21 cellular contexts compared by ENCODE assay signal in genomic region chr5:91229031-91229623, GRCh38.
DNase-seq lines count a peak whose midpoint lies in the region; ATAC-seq, FAIRE-seq and TF ChIP-seq lines count a peak whose summit lies in the region.
"Had no signal": no experiment of that assay in that cellular context is flagged by ENCODE, and none has a peak within 500 bp of the region (broad histone marks: within the 10 kb centered on the region; RNA-seq: fewer than 3 reads in every experiment).

No MANE protein-coding gene starts in this region.

- no peak overlapping the region for H2AFZ ChIP-seq in GM23248

- TF ChIP-seq CTCF in RWPE1 (conservative IDR thresholded peaks at IDR 0.05; ENCODE audit: low read depth): no peak
- no peak for TF ChIP-seq CTCF in bronchial epithelial cell (IDR thresholded peaks at IDR 0.05; ENCODE audit: insufficient read depth, low read length, severe bottlenecking)

- H3K79me2 ChIP-seq in GM23248 (ENCODE audit: insufficient read depth): no peaks in the 10 kb centered on the region

- H3K27me3 ChIP-seq in GM23248 (replicated peaks; ENCODE audit: insufficient read depth) (no peaks in the 10 kb centered on the region), bronchial epithelial cell (ENCODE audit: control insufficient read depth, insufficient read depth, low read length) (no peaks in the 10 kb centered on the region)
- H3K27me3 ChIP-seq: BE2C, SJSA1 had no signal

- H3F3A ChIP-seq in GM23248 (ENCODE audit: insufficient read depth): peaks cover 8% of the 10 kb centered on the region

- H3K4me2 ChIP-seq in GM23248 (ENCODE audit: unreplicated experiment): no peak overlapping the region

- no peaks in the 10 kb centered on the region for H4K20me1 ChIP-seq in GM23248 (ENCODE audit: insufficient read depth)

- H3K9ac ChIP-seq in GM23248: no peak overlapping the region

- H3K36me3 ChIP-seq in GM23248 (ENCODE audit: low read depth): no peaks in the 10 kb centered on the region
- no peaks in the 10 kb centered on the region for H3K36me3 ChIP-seq in bronchial epithelial cell (ENCODE audit: control insufficient read depth, insufficient read depth, low read length)
- H3K36me3 ChIP-seq: BE2C, SJSA1 had no signal

- in situ Hi-C loops in GM23248 (cut with MboI): no loop called here

- H3K4me3 ChIP-seq in GM23248: no peak overlapping the region
- H3K4me3 ChIP-seq in bronchial epithelial cell (ENCODE audit: low read depth, low read length): no peak overlapping the region
- H3K4me3 ChIP-seq: SJSA1 had no signal

- H3K4me1 ChIP-seq in GM23248 (ENCODE audit: insufficient read depth): peaks cover 20% of the 10 kb centered on the region
- H3K4me1 ChIP-seq: BE2C, SJSA1 had no signal

- H3K27ac ChIP-seq in GM23248 (no peak overlapping the region), RWPE1 (no peak overlapping the region)
- H3K27ac ChIP-seq: SJSA1 had no signal

- no peaks in the 10 kb centered on the region for H3K9me3 ChIP-seq in GM23248 (ENCODE audit: low read depth)
- H3K9me3 ChIP-seq: BE2C had no signal

- POLR2A ChIA-PET in RWPE1 (lab: Yijun Ruan, JAX; ENCODE audit: low non-redundant PET): no interaction called here

- H3K9me2 ChIP-seq in GM23248 (ENCODE audit: insufficient read depth): no peaks in the 10 kb centered on the region

- DNase-seq in GM23248 (peak; percentile 47), RWPE1 (ENCODE audit: low spot score) (peak; percentile 20), bronchial epithelial cell (ENCODE audit: low read depth) (peak; percentile 92), iris pigment epithelial cell (ENCODE audit: low read depth) (peak; percentile 23), NCI-H1436 (lab: John Stamatoyannopoulos, UW) (no peak)
- no peak for DNase-seq in stimulated activated CD4-positive, alpha-beta T cell treated with anti-CD3 and anti-CD28 coated beads, Interleukin-1b, Interleukin-23, amount 100 ng/mL, for 48 hours
- DNase-seq: BE2C; CD4-positive, CD25-positive, alpha-beta regulatory T cell; COR-L47; DMS 273 treated with DMSO at 0.1 percent for 48 hours; DND-41; GDM1; HFFc6; NCI-H1436 treated with DMSO at 0.1 percent for 48 hours; NCI-H2029; NCI-H345; NCI-H524 treated with DMSO at 0.1 percent for 48 hours; PC-3 had no signal

- 50 to 64% methylated on average over 1 of the region's 1 CpG for WGBS in GM23248 (ENCODE audit: low coverage in 1 of 2, low lambda C conversion rate in 2 of 2, missing lambda C conversion rate in 2 of 2), 2 experiments

- CTCF ChIA-PET in RWPE1 (lab: Yijun Ruan, JAX): interaction anchor here (3.7 kb wide), 1 partner anchor 156 kb away, joined by 39 read pairs; no protein-coding TSS in a partner anchor

- FAIRE-seq in bronchial epithelial cell (lab: Jason Lieb, UNC): no peak
- FAIRE-seq: HepG2 had no signal

- no peak for ATAC-seq in GM18867 (IDR thresholded peaks at IDR 0.05; ENCODE audit: unreplicated experiment)
- ATAC-seq: PC-3 had no signal

Comparison
In these comparisons a context has a peak if more than half of its experiments do, and no peak if none do; other contexts are left out.
1. DNase-seq: peak in GM23248 (single experiment), RWPE1 (single experiment), bronchial epithelial cell (single experiment) and iris pigment epithelial cell (single experiment); none in stimulated activated CD4-positive, alpha-beta T cell treated with anti-CD3 and anti-CD28 coated beads, Interleukin-1b, Interleukin-23, amount 100 ng/mL, for 48 hours (single experiment) and NCI-H1436 (single experiment).